ENCODE assay signal across 13 cellular contexts in genomic region chr16:24826096-24826690, GRCh38. TPM values are rescaled to one million over a fixed set of nuclear protein-coding genes. Genes with fewer than 3 reads are reported as not detected.
A peak's percentile ranks its signal among the peaks of the same experiment; 100 is the strongest.
DNase-seq lines count a peak whose midpoint lies in the region; ATAC-seq and TF ChIP-seq lines count a peak whose summit lies in the region.
"Had no signal": no experiment of that assay in that cellular context is flagged by ENCODE, and none has a peak within 500 bp of the region (broad histone marks: within the 10 kb centered on the region; RNA-seq: fewer than 3 reads in every experiment).

No MANE protein-coding gene starts in this region.

- peak overlapping the region; percentile 8 for H3K27ac Mint-ChIP-seq in nephron progenitor cell

- intact Hi-C loops in esophagus muscularis mucosa (cut with DNase I), result no loop called here

- no peak for TF ChIP-seq POLR2A in esophagus muscularis mucosa (IDR thresholded peaks at IDR 0.05; ENCODE audit: low read depth)

- H3K4me3 Mint-ChIP-seq in nephron progenitor cell, result no peak overlapping the region

- DNase-seq in NCI-H345 (lab: John Stamatoyannopoulos, UW) (peak; percentile 76), NCI-H345 treated with DMSO at 0.1 percent for 48 hours (lab: John Stamatoyannopoulos, UW; ENCODE audit: unreplicated experiment) (no peak), NCI-H2029 (lab: John Stamatoyannopoulos, UW) (peak; percentile 9), esophagus muscularis mucosa (ENCODE audit: extremely low spot score) (no peak), nephron progenitor cell (no peak), NCI-H2107 (lab: John Stamatoyannopoulos, UW) (no peak), H7 (no peak)
- DNase-seq: KBM-7, NCI-H1048, NCI-H1694, NCI-H510A treated with DMSO at 0.1 percent for 48 hours had no signal

- H3K27ac ChIP-seq in esophagus muscularis mucosa (replicated peaks in 1 of 4), result peak overlapping the region in 3 of 4 donors; percentile 6 to 36 (median 27)
- H3K27ac ChIP-seq: BLaER1 treated with 17β-estradiol and CSF1 and Interleukin-3, amounts not matched to agents 10 nM and 100 nM had no signal

- peaks cover 54% of the 10 kb centered on the region for H3K36me3 Mint-ChIP-seq in nephron progenitor cell (ENCODE audit: low read depth)

- no peaks in the 10 kb centered on the region for H3K4me1 Mint-ChIP-seq in nephron progenitor cell

- no peak for ATAC-seq in GM19035 (IDR thresholded peaks at IDR 0.05; ENCODE audit: unreplicated experiment)

- no peak for TF ChIP-seq EP300 in esophagus muscularis mucosa (IDR thresholded peaks at IDR 0.05)

- H3K4me1 ChIP-seq in esophagus muscularis mucosa, result peaks cover 4 to 8% (median 5%) of the 10 kb centered on the region in 4 donors

- TF ChIP-seq CTCF in esophagus muscularis mucosa (IDR thresholded peaks at IDR 0.05), result no peak
- TF ChIP-seq CTCF in nephron progenitor cell (IDR thresholded peaks at IDR 0.05), result no peak

- no peaks in the 10 kb centered on the region for H3K9me3 ChIP-seq in esophagus muscularis mucosa
- H3K9me3 ChIP-seq: BLaER1 treated with 17β-estradiol and CSF1 and Interleukin-3, amounts not matched to agents 10 nM and 100 nM had no signal

- H3K27me3 Mint-ChIP-seq in nephron progenitor cell (ENCODE audit: low read depth, poor library complexity), result no peaks in the 10 kb centered on the region

- no peak overlapping the region for H3K4me3 ChIP-seq in esophagus muscularis mucosa
- H3K4me3 ChIP-seq in H7 (ENCODE audit: insufficient read depth, low read depth, low read length), result no peak overlapping the region
- H3K4me3 ChIP-seq: BLaER1 treated with 17β-estradiol and CSF1 and Interleukin-3, amounts not matched to agents 10 nM and 100 nM had no signal

- WGBS in esophagus muscularis mucosa, result 73% methylated on average over 12 of the region's 12 CpGs

- H3K27me3 ChIP-seq in esophagus muscularis mucosa (no peaks in the 10 kb centered on the region), H7 (ENCODE audit: control insufficient read depth, insufficient read depth, low read length) (no peaks in the 10 kb centered on the region)
- H3K27me3 ChIP-seq: BLaER1 treated with 17β-estradiol and CSF1 and Interleukin-3, amounts not matched to agents 10 nM and 100 nM had no signal

- no peaks in the 10 kb centered on the region for H3K9me3 Mint-ChIP-seq in nephron progenitor cell

- peaks cover 41 to 75% (median 72%) of the 10 kb centered on the region in 4 donors for H3K36me3 ChIP-seq in esophagus muscularis mucosa
- H3K36me3 ChIP-seq in H7 (replicated peaks; ENCODE audit: control insufficient read depth, insufficient read depth, low read length), result peaks cover 23% of the 10 kb centered on the region

RNA-seq across cellular contexts. Expression of gene SLC5A11, which starts 19.6 kb away (rescaled TPM):
- total RNA-seq in esophagus muscularis mucosa, result not detected
- total RNA-seq in H7 (2014; rRNA removed; shearing (Covaris generic)), result not detected in 2 replicates

Comparison
In these comparisons a context has a peak if more than half of its experiments do, and no peak if none do; other contexts are left out.
1. DNase-seq: peak in NCI-H345 (single experiment) and NCI-H2029 (single experiment); none in NCI-H345 treated with DMSO at 0.1 percent for 48 hours (single experiment), esophagus muscularis mucosa (single experiment), nephron progenitor cell (single experiment), NCI-H2107 (single experiment) and H7 (single experiment).